ENCODE assay signal across 21 cellular contexts in the genomic region with DNA sequence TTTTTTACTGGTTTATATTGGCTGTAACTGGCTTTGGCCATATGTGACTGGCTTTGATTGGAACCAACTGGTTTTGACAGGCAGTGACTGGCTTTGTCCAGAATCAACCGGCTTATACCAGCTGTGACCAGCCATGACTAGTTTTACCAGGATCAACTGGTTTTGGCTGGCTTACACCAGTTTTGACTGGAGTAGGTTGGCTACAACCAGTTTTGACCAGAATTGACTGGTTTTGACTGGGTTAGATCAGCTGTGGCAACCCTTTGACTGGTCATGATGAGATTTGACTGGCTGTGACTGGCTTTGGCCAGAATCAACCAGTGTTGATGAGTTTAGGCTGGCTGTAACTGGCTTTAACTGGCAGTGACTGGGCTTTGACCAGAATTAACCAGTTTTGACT.
DNase-seq lines count a peak whose midpoint lies in the region; ATAC-seq, FAIRE-seq and TF ChIP-seq lines count a peak whose summit lies in the region.
"Had no signal": no experiment of that assay in that cellular context is flagged by ENCODE, and none has a peak within 500 bp of the region (broad histone marks: within the 10 kb centered on the region; RNA-seq: fewer than 3 reads in every experiment).

No MANE protein-coding gene starts in this region.

- H3K9ac ChIP-seq in K562 (ENCODE audit: insufficient read depth in 1 of 2, low read depth in 2 of 2, low read length in 2 of 2), result no peak overlapping the region
- H3K9ac ChIP-seq: BLaER1 treated with 17β-estradiol and CSF1 and Interleukin-3, amounts not matched to agents 10 nM and 100 nM had no signal

- no peaks in the 10 kb centered on the region for H3K36me3 ChIP-seq in K562 (ENCODE audit: control insufficient read depth, insufficient read depth, low read length)
- H3K36me3 ChIP-seq: BLaER1 treated with 17β-estradiol and CSF1 and Interleukin-3, amounts not matched to agents 10 nM and 100 nM had no signal

- 0% methylated on average over 1 of the region's 1 CpG for WGBS in K562 (ENCODE audit: insufficient coverage, low coverage, missing lambda C conversion rate)

- BruUV-seq in K562 (replicated peaks; lab: Mats Ljungman, UMichigan), result no TSS peak

- no peak for TF ChIP-seq CTCF in K562 (IDR thresholded peaks at IDR 0.05 in 2 of 3, conservative IDR thresholded peaks at IDR 0.05 in 1 of 3; ENCODE audit: insufficient read depth in 2 of 3, low read depth in 1 of 3, low read length in 3 of 3)
- no peak for TF ChIP-seq CTCF in nephron progenitor cell (IDR thresholded peaks at IDR 0.05)

- POLR2A ChIA-PET in K562 (lab: Yijun Ruan, JAX), result no interaction called here

- in situ Hi-C loops in K562 (cut with MboI), result no loop called here

- peaks cover under 1% of the 10 kb centered on the region for H3K27me3 Mint-ChIP-seq in nephron progenitor cell (ENCODE audit: low read depth, poor library complexity)
- H3K27me3 Mint-ChIP-seq: B cell; CD4-positive, alpha-beta T cell had no signal

- no peaks in the 10 kb centered on the region for H3K79me2 ChIP-seq in K562 (ENCODE audit: control insufficient read depth, insufficient read depth, low read length)

- TF ChIP-seq POLR2A in K562 (conservative IDR thresholded peaks at IDR 0.05), result no peak

- no peak overlapping the region for H3K4me3 ChIP-seq in K562
- H3K4me3 ChIP-seq: A549; BLaER1 treated with 17β-estradiol and CSF1 and Interleukin-3, amounts not matched to agents 10 nM and 100 nM; GM12878 had no signal

- no peak overlapping the region for H3K27ac ChIP-seq in K562 (ENCODE audit: extremely low read depth, low read depth, low read length)
- H3K27ac ChIP-seq: 22Rv1; A549; BLaER1 treated with 17β-estradiol and CSF1 and Interleukin-3, amounts not matched to agents 10 nM and 100 nM; C4-2B had no signal

- DNase-seq in ELF-1 (ENCODE audit: low read depth, low spot score) (peak; percentile 7), K562 (ENCODE audit: extremely low read depth in 1 of 4, low spot score in 3 of 4) (no peak), nephron progenitor cell (no peak), RPMI8226 (no peak), epidermal melanocyte (ENCODE audit: insufficient read length, low spot score) (no peak)
- DNase-seq: AML-193; Caco-2; Calu3; CD4-positive, alpha-beta T cell; CD8-positive, alpha-beta T cell; DMS79 treated with DMSO at 0.1 percent for 48 hours; GDM1 had no signal

- H3K9me3 ChIP-seq in K562 (replicated peaks; ENCODE audit: control insufficient read depth, insufficient read depth, low read depth, low read length), result no peaks in the 10 kb centered on the region
- H3K9me3 ChIP-seq: A549, Caco-2 had no signal

- CTCF ChIA-PET in K562 (lab: Yijun Ruan, JAX; ENCODE audit: low intra/inter-chr PET ratio), result no interaction called here

- H2AFZ ChIP-seq in K562 (ENCODE audit: low read depth, low read length), result no peak overlapping the region

- TF ChIP-seq EP300 in K562 (IDR thresholded peaks at IDR 0.05; ENCODE audit: low read length), result no peak

- no peak overlapping the region for H3K4me3 Mint-ChIP-seq in nephron progenitor cell
- H3K4me3 Mint-ChIP-seq: B cell; CD4-positive, alpha-beta T cell; CD8-positive, alpha-beta T cell had no signal

- no peaks in the 10 kb centered on the region for H3K27me3 ChIP-seq in K562 (ENCODE audit: control insufficient read depth in 2 of 2, insufficient read depth in 2 of 2, low read length in 2 of 2)

- no peaks in the 10 kb centered on the region for H3K4me1 ChIP-seq in K562 (replicated peaks in 1 of 2; ENCODE audit: control insufficient read depth in 2 of 2, insufficient read depth in 2 of 2, low read length in 2 of 2)
- H3K4me1 ChIP-seq: A549; BLaER1 treated with 17β-estradiol and CSF1 and Interleukin-3, amounts not matched to agents 10 nM and 100 nM; Caco-2 had no signal

- H4K20me1 ChIP-seq in K562 (replicated peaks; ENCODE audit: control insufficient read depth, insufficient read depth, low read length), result no peaks in the 10 kb centered on the region
- H4K20me1 ChIP-seq: BLaER1 treated with 17β-estradiol and CSF1 and Interleukin-3, amounts not matched to agents 10 nM and 100 nM had no signal

- H3K9me1 ChIP-seq in K562 (ENCODE audit: control insufficient read depth, insufficient read depth, low read length), result no peaks in the 10 kb centered on the region

- no peaks in the 10 kb centered on the region for H3K4me1 Mint-ChIP-seq in nephron progenitor cell
- H3K4me1 Mint-ChIP-seq: B cell had no signal

- intact Hi-C loops in K562 (cut with micrococcal nuclease), result no loop called here

- no peak overlapping the region for H3K4me2 ChIP-seq in K562 (ENCODE audit: insufficient read depth, low read length)
- H3K4me2 ChIP-seq: A549; BLaER1 treated with 17β-estradiol and CSF1 and Interleukin-3, amounts not matched to agents 10 nM and 100 nM had no signal

- H3K27ac Mint-ChIP-seq in nephron progenitor cell, result peak overlapping the region; percentile 93
- H3K27ac Mint-ChIP-seq: B cell; CD4-positive, alpha-beta T cell; CD8-positive, alpha-beta T cell had no signal

- ATAC-seq in K562 (no peak), HG03342 (IDR thresholded peaks at IDR 0.05; ENCODE audit: unreplicated experiment) (no peak)
- ATAC-seq: A549; CD8-positive, alpha-beta T cell; GM12878 had no signal

- no peaks in the 10 kb centered on the region for H3K36me3 Mint-ChIP-seq in nephron progenitor cell (ENCODE audit: low read depth)
- H3K36me3 Mint-ChIP-seq: CD8-positive, alpha-beta T cell had no signal

- no peak for FAIRE-seq in K562 (lab: Jason Lieb, UNC)
- FAIRE-seq: A549, D721Med, GM12878, GM19239 had no signal

- TF ChIP-seq RAD21 in K562 (CRISPR knock-in tag; conservative IDR thresholded peaks at IDR 0.05 in 1 of 2, IDR thresholded peaks at IDR 0.05 in 1 of 2), result no peak

- no peaks in the 10 kb centered on the region for H3K9me3 Mint-ChIP-seq in nephron progenitor cell
- H3K9me3 Mint-ChIP-seq: CD4-positive, alpha-beta T cell; CD8-positive, alpha-beta T cell had no signal

TF ChIP-seq in K562, 482 proteins besides CTCF, POLR2A, EP300 and RAD21:
- TF ChIP-seq, protein P1, sequence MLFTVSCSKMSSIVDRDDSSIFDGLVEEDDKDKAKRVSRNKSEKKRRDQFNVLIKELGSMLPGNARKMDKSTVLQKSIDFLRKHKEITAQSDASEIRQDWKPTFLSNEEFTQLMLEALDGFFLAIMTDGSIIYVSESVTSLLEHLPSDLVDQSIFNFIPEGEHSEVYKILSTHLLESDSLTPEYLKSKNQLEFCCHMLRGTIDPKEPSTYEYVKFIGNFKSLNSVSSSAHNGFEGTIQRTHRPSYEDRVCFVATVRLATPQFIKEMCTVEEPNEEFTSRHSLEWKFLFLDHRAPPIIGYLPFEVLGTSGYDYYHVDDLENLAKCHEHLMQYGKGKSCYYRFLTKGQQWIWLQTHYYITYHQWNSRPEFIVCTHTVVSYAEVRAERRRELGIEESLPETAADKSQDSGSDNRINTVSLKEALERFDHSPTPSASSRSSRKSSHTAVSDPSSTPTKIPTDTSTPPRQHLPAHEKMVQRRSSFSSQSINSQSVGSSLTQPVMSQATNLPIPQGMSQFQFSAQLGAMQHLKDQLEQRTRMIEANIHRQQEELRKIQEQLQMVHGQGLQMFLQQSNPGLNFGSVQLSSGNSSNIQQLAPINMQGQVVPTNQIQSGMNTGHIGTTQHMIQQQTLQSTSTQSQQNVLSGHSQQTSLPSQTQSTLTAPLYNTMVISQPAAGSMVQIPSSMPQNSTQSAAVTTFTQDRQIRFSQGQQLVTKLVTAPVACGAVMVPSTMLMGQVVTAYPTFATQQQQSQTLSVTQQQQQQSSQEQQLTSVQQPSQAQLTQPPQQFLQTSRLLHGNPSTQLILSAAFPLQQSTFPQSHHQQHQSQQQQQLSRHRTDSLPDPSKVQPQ (CRISPR knock-in tag; IDR thresholded peaks at IDR 0.05; ENCODE audit: borderline replicate concordance), result no peak
- TF ChIP-seq KLF16 (IDR thresholded peaks at IDR 0.05), result peak; percentile 84
- peak; percentile 73 to 74; a peak in 3 of 4 replicates for TF ChIP-seq TRIM24 (IDR thresholded peaks at IDR 0.05)
